8 cellular contexts compared by ENCODE assay signal in the genomic region with DNA sequence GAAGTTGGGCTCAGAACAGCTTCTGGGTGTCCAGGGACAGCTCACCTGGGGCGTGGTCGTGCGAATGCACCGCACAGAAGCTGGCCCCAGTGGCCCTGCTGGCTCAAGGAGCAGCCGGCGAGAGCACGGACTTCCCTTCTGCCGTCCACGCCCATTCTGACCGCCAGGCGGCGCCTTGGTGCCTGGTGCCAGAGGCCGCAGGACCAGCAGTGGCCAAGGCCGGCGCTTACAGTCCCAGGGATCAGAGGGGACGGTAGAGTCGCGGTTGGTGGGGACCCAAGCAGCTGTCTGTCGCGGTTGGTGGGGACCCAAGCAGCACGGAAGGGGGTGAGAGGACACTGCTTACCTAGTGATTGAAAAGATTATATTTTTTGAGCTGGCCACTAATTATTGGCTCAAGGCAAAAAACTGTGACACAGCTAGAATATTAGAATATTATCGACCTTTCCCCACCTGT. TPM values are rescaled to one million over a fixed set of nuclear protein-coding genes. Genes with fewer than 3 reads are reported as not detected.
DNase-seq lines count a peak whose midpoint lies in the region; ATAC-seq and TF ChIP-seq lines count a peak whose summit lies in the region.

No MANE protein-coding gene starts in this region.

- DNase-seq in MV-4-11 (lab: John Stamatoyannopoulos, UW) (peak; percentile 61), lung microvascular endothelial cell (ENCODE audit: low read depth in 2 of 2) (peak; percentile 73 to 79), NCI-H510A (lab: John Stamatoyannopoulos, UW) (no peak)
- peak; percentile 28 to 48 for DNase-seq in activated CD4-positive, alpha-beta T cell treated with anti-CD3 and anti-CD28 coated beads for 4 hours
- DNase-seq in effector CD4-positive, alpha-beta T cell, result peak; percentile 41
- DNase-seq in stimulated activated CD8-positive, alpha-beta memory T cell treated with anti-CD3 and anti-CD28 coated beads, Interleukin-15, amount 100 ng/mL, for 24 hours (ENCODE audit: low read depth), result peak; percentile 47

- peak; percentile 98 for TF ChIP-seq CTCF in GM12872 (IDR thresholded peaks at IDR 0.05; ENCODE audit: insufficient read depth, low read depth, low read length)

- ATAC-seq in HG03139 (IDR thresholded peaks at IDR 0.05; ENCODE audit: unreplicated experiment), result no peak

RNA-seq across cellular contexts. Expression of gene NPPC, which starts 25.7 kb away (rescaled TPM):
- 0.20 TPM in 1 of 2 replicates, not detected in the other for total RNA-seq in lung microvascular endothelial cell
